ENCODE assay signal across 11 cellular contexts in the genomic region with DNA sequence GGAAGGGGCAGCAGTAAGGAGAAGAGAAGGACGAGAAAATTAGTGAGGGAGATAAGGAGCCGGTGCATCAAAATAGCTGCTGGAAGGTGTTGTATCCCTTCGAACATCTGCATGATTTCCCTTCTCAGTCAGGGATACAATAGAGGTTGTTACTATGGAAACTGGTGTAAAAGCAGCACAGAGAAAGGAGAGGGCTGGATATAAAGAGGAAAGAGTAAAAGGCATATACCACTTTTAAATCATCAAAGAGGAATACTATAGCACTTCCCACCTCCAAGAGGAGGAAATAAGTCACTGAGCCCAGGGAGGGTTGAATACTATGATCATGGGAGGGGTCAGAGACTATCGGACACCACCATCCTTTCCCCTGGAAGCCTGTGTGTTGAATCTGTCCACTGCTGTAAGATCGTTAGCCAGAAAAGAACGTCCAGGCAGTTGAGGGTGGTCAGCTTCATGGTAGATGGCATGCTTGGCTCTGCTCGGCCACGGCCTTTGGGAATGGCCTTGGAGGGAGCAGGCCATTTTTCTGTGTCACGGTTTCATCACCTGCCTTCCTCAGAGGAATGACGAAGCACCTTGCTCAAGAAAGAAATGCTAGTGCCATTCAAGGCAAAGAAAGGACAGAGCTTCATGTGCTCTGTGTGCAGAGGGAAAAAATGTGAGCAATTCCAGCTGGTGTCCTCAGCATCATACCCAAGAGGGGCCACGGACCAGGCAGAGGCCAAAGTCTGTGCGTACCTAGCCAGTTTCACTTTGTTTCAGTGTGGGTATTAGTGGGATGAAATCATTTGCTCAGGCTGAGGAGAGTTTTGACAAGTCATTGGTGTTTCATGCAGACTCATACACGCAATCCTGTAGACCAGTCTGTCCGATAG.
DNase-seq lines count a peak whose midpoint lies in the region; ATAC-seq, FAIRE-seq and TF ChIP-seq lines count a peak whose summit lies in the region.
"Had no signal": no experiment of that assay in that cellular context is flagged by ENCODE, and none has a peak within 500 bp of the region (broad histone marks: within the 10 kb centered on the region; RNA-seq: fewer than 3 reads in every experiment).

No MANE protein-coding gene starts in this region.

- no peaks in the 10 kb centered on the region for H3K9me3 Mint-ChIP-seq in Caco-2 (ENCODE audit: unreplicated experiment)
- no peaks in the 10 kb centered on the region for H3K9me3 Mint-ChIP-seq in activated naive CD4-positive, alpha-beta T cell treated with anti-CD3 and anti-CD28 coated beads, Interleukin-2, amount 50 U/mL, for 72 hours
- H3K9me3 Mint-ChIP-seq: stimulated activated naive CD8-positive, alpha-beta T cell treated with anti-CD3 and anti-CD28 coated beads, Interleukin-15, Interleukin-2, amounts not matched to agents 100 ng/mL and 50 ng/mL, for 24 hours had no signal

- 41 to 44% methylated on average over 14 of the region's 14 CpGs for WGBS in pancreas, 2 donors

- H3K4me2 ChIP-seq in endothelial cell of umbilical vein (ENCODE audit: insufficient read depth, low read length): no peak overlapping the region

- FAIRE-seq in endothelial cell of umbilical vein (lab: Jason Lieb, UNC): peak; percentile 72
- no peak for FAIRE-seq in pancreas (lab: Jason Lieb, UNC)

- H3K27ac ChIP-seq in endothelial cell of umbilical vein (ENCODE audit: insufficient read depth, low read depth, low read length) (peak overlapping the region; percentile 2), pancreas (peak overlapping the region; percentile 71 to 92 (median 82))

- H3K4me1 ChIP-seq in Caco-2: peaks cover 39% of the 10 kb centered on the region
- peaks cover 28% of the 10 kb centered on the region for H3K4me1 ChIP-seq in endothelial cell of umbilical vein (ENCODE audit: control insufficient read depth, extremely low read depth, insufficient read depth, low read length)
- peaks cover 23 to 29% (median 26%) of the 10 kb centered on the region in 3 donors for H3K4me1 ChIP-seq in pancreas

- peak; percentile 55 to 66 (median 64) for ATAC-seq in pancreas
- ATAC-seq in activated naive CD4-positive, alpha-beta T cell treated with anti-CD3 and anti-CD28 coated beads, Interleukin-2, amount 50 U/mL, for 72 hours: no peak

- H4K20me1 ChIP-seq in endothelial cell of umbilical vein (replicated peaks; ENCODE audit: control insufficient read depth, extremely low read depth, insufficient read depth, low read length): no peaks in the 10 kb centered on the region

- H3K36me3 ChIP-seq in Caco-2 (ENCODE audit: control insufficient read depth, insufficient read depth, low read length): no peaks in the 10 kb centered on the region
- H3K36me3 ChIP-seq in endothelial cell of umbilical vein (ENCODE audit: control insufficient read depth in 2 of 2, extremely low read depth in 1 of 2, insufficient read depth in 2 of 2, low read length in 2 of 2): no peaks in the 10 kb centered on the region
- no peaks in the 10 kb centered on the region for H3K36me3 ChIP-seq in pancreas

- no peak for TF ChIP-seq CTCF in Caco-2 (IDR thresholded peaks at IDR 0.05; ENCODE audit: insufficient read depth in 1 of 2, low read depth in 1 of 2, low read length in 1 of 2, severe bottlenecking in 1 of 2, unreplicated experiment in 1 of 2)
- TF ChIP-seq CTCF in endothelial cell of umbilical vein (IDR thresholded peaks at IDR 0.05; ENCODE audit: extremely low read depth in 1 of 2, insufficient read depth in 1 of 2, low read depth in 1 of 2, low read length in 2 of 2): no peak
- TF ChIP-seq CTCF in pancreas (IDR thresholded peaks at IDR 0.05): no peak

- H3K79me2 ChIP-seq in endothelial cell of umbilical vein (ENCODE audit: control insufficient read depth, insufficient read depth, low read length): no peaks in the 10 kb centered on the region

- H3K27ac Mint-ChIP-seq in Caco-2 (ENCODE audit: unreplicated experiment): peak overlapping the region; percentile 48
- H3K27ac Mint-ChIP-seq in activated naive CD4-positive, alpha-beta T cell treated with anti-CD3 and anti-CD28 coated beads, Interleukin-2, amount 50 U/mL, for 72 hours: no peak overlapping the region
- H3K27ac Mint-ChIP-seq: stimulated activated naive CD8-positive, alpha-beta T cell treated with anti-CD3 and anti-CD28 coated beads, Interleukin-15, Interleukin-2, amounts not matched to agents 100 ng/mL and 50 ng/mL, for 24 hours had no signal

- no peaks in the 10 kb centered on the region for H3K9me3 ChIP-seq in Caco-2
- H3K9me3 ChIP-seq in endothelial cell of umbilical vein (replicated peaks; ENCODE audit: control insufficient read depth, insufficient read depth, low read length): no peaks in the 10 kb centered on the region
- no peaks in the 10 kb centered on the region for H3K9me3 ChIP-seq in pancreas

- no peaks in the 10 kb centered on the region for H3K36me3 Mint-ChIP-seq in Caco-2 (ENCODE audit: insufficient read depth, unreplicated experiment)
- H3K36me3 Mint-ChIP-seq in activated naive CD4-positive, alpha-beta T cell treated with anti-CD3 and anti-CD28 coated beads, Interleukin-2, amount 50 U/mL, for 72 hours: no peaks in the 10 kb centered on the region

- DNase-seq in Caco-2: peak; percentile 88 to 90
- peak; percentile 75 for DNase-seq in NCI-H2227 (lab: John Stamatoyannopoulos, UW; ENCODE audit: unreplicated experiment)
- peak; percentile 42 for DNase-seq in endothelial cell of umbilical vein (ENCODE audit: low read depth, low spot score)
- DNase-seq in pancreas: peak in 3 of 6 donors; percentile 68 to 75 (median 73)
- DNase-seq in HK-2 (ENCODE audit: unreplicated experiment): no peak
- no peak for DNase-seq in activated CD8-positive, alpha-beta memory T cell treated with anti-CD3 and anti-CD28 coated beads, Interleukin-2, amount 50 U/mL, for 4 hours
- DNase-seq in stimulated activated CD4-positive, alpha-beta T cell treated with anti-CD3 and anti-CD28 coated beads, Interleukin-2, amount 100 ng/mL, for 48 hours: no peak
- DNase-seq in activated naive CD4-positive, alpha-beta T cell treated with anti-CD3 and anti-CD28 coated beads, Interleukin-2, amount 50 U/mL, for 72 hours (ENCODE audit: low spot score in 2 of 2): no peak
- DNase-seq: activated naive CD4-positive, alpha-beta T cell treated with Interleukin-2 at 50 U/mL for 16 hours; NCI-H187 had no signal

- no peaks in the 10 kb centered on the region for H3K27me3 Mint-ChIP-seq in Caco-2 (ENCODE audit: insufficient read depth, unreplicated experiment)
- H3K27me3 Mint-ChIP-seq: stimulated activated naive CD8-positive, alpha-beta T cell treated with anti-CD3 and anti-CD28 coated beads, Interleukin-15, Interleukin-2, amounts not matched to agents 100 ng/mL and 50 ng/mL, for 24 hours had no signal

- CTCF ChIA-PET in Caco-2 (lab: Charles Lee) (interaction anchor here (1.1 to 1.5 kb wide), 5 partner anchors 15 to 236 kb away, joined by 3 to 6 read pairs (median 4); no protein-coding TSS in a partner anchor), endothelial cell of umbilical vein (lab: Charles Lee) (interaction anchor here (1.3 to 2.9 kb wide), 4 partner anchors 8 to 47 kb away, joined by 3 to 14 read pairs (median 6); no protein-coding TSS in a partner anchor)

- H3K27me3 ChIP-seq in Caco-2 (replicated peaks; ENCODE audit: control insufficient read depth, insufficient read depth, low read length): no peaks in the 10 kb centered on the region
- H3K27me3 ChIP-seq in endothelial cell of umbilical vein (ENCODE audit: control insufficient read depth in 2 of 2, insufficient read depth in 2 of 2, low read length in 2 of 2): no peaks in the 10 kb centered on the region
- no peaks in the 10 kb centered on the region for H3K27me3 ChIP-seq in pancreas

- POLR2A ChIA-PET in Caco-2 (lab: Charles Lee): interaction anchor here (0.5 to 1.3 kb wide), 8 partner anchors 16 to 432 kb away, joined by 3 to 9 read pairs (median 4); no protein-coding TSS in a partner anchor
- POLR2A ChIA-PET in endothelial cell of umbilical vein (lab: Charles Lee): no interaction called here

- peak overlapping the region; percentile 8 for H3K9ac ChIP-seq in endothelial cell of umbilical vein (replicated peaks; ENCODE audit: extremely low read depth, insufficient read depth, low read length)

- peaks cover 32% of the 10 kb centered on the region for H3K4me1 Mint-ChIP-seq in Caco-2 (ENCODE audit: low read depth, unreplicated experiment)

- BruUV-seq in Caco-2 (replicated peaks; lab: Mats Ljungman, UMichigan): TSS peak; percentile 93
- BruUV-seq in endothelial cell of umbilical vein (replicated peaks; lab: Mats Ljungman, UMichigan): no TSS peak

- H3K4me3 ChIP-seq in Caco-2 (ENCODE audit: low read depth, low read length) (no peak overlapping the region), endothelial cell of umbilical vein (replicated peaks in 1 of 3; ENCODE audit: insufficient read depth in 1 of 3, low read depth in 1 of 3, low read length in 3 of 3) (no peak overlapping the region), pancreas (no peak overlapping the region)

- H2AFZ ChIP-seq in endothelial cell of umbilical vein (ENCODE audit: low read depth, low read length): no peak overlapping the region

- intact Hi-C loops in Caco-2 (cut with micrococcal nuclease; ENCODE audit: unreplicated experiment) (loop anchor here (1.0 to 2.0 kb wide), 5 partner anchors 7 to 53 kb away; no protein-coding TSS in a partner anchor), endothelial cell of umbilical vein (cut with micrococcal nuclease) (loop anchor here (2.0 kb wide), 3 partner anchors 15 to 179 kb away; no protein-coding TSS in a partner anchor), pancreas (cut with DNase I) (loop anchor here in 1 of 3 donors (10.0 kb wide), 1 partner anchor 49 kb away; no protein-coding TSS in a partner anchor)

- TF ChIP-seq POLR2A in endothelial cell of umbilical vein (IDR thresholded peaks at IDR 0.05; ENCODE audit: low read depth, low read length): no peak

- no peak overlapping the region for H3K4me3 Mint-ChIP-seq in Caco-2 (ENCODE audit: unreplicated experiment)
- H3K4me3 Mint-ChIP-seq: stimulated activated naive CD8-positive, alpha-beta T cell treated with anti-CD3 and anti-CD28 coated beads, Interleukin-15, Interleukin-2, amounts not matched to agents 100 ng/mL and 50 ng/mL, for 24 hours had no signal

- no peaks in the 10 kb centered on the region for H3K9me1 ChIP-seq in endothelial cell of umbilical vein (replicated peaks; ENCODE audit: control insufficient read depth, extremely low read depth, insufficient read depth, low read length)

- dilution Hi-C loops in endothelial cell of umbilical vein (cut with MboI; ENCODE audit: extremely low pct_ligation_motif_present, low sequenced_read_pairs): no loop called here

TF ChIP-seq in endothelial cell of umbilical vein, 7 proteins besides CTCF, POLR2A, EP300 and RAD21 (continues in another document):
- TF ChIP-seq FOS (IDR thresholded peaks at IDR 0.05; ENCODE audit: borderline replicate concordance, insufficient read depth, low read length) (no peak), EZH2 (IDR thresholded peaks at IDR 0.05; ENCODE audit: borderline replicate concordance, low read depth, low read length, severe bottlenecking) (no peak), MAX (IDR thresholded peaks at IDR 0.05; ENCODE audit: insufficient read depth, insufficient read length) (no peak), JUN (IDR thresholded peaks at IDR 0.05; ENCODE audit: borderline replicate concordance, insufficient read depth, insufficient read length, low read depth) (no peak)

Comparison
In these comparisons a context has a peak if more than half of its experiments do, and no peak if none do; other contexts are left out.
1. DNase-seq: peak in Caco-2 (2 of 2), NCI-H2227 (single experiment) and endothelial cell of umbilical vein (single experiment); none in HK-2 (single experiment), activated CD8-positive, alpha-beta memory T cell treated with anti-CD3 and anti-CD28 coated beads, Interleukin-2, amount 50 U/mL, for 4 hours (single experiment), stimulated activated CD4-positive, alpha-beta T cell treated with anti-CD3 and anti-CD28 coated beads, Interleukin-2, amount 100 ng/mL, for 48 hours (0 of 2) and activated naive CD4-positive, alpha-beta T cell treated with anti-CD3 and anti-CD28 coated beads, Interleukin-2, amount 50 U/mL, for 72 hours (0 of 2).
2. ATAC-seq: peak in pancreas (4 of 4); none in activated naive CD4-positive, alpha-beta T cell treated with anti-CD3 and anti-CD28 coated beads, Interleukin-2, amount 50 U/mL, for 72 hours (0 of 2).